Comparison of ENCODE assay signal across 8 cellular contexts in genomic region chr16:67326472-67327309, GRCh38. TPM values are rescaled to one million over a fixed set of nuclear protein-coding genes. Genes with fewer than 3 reads are reported as not detected.
DNase-seq lines count a peak whose midpoint lies in the region; ATAC-seq and TF ChIP-seq lines count a peak whose summit lies in the region.

Gene KCTD19, minus strand, starts transcription at chr16:67326741. Its CDS starts 34 bp downstream, at chr16:67326707.
A gene with protein sequence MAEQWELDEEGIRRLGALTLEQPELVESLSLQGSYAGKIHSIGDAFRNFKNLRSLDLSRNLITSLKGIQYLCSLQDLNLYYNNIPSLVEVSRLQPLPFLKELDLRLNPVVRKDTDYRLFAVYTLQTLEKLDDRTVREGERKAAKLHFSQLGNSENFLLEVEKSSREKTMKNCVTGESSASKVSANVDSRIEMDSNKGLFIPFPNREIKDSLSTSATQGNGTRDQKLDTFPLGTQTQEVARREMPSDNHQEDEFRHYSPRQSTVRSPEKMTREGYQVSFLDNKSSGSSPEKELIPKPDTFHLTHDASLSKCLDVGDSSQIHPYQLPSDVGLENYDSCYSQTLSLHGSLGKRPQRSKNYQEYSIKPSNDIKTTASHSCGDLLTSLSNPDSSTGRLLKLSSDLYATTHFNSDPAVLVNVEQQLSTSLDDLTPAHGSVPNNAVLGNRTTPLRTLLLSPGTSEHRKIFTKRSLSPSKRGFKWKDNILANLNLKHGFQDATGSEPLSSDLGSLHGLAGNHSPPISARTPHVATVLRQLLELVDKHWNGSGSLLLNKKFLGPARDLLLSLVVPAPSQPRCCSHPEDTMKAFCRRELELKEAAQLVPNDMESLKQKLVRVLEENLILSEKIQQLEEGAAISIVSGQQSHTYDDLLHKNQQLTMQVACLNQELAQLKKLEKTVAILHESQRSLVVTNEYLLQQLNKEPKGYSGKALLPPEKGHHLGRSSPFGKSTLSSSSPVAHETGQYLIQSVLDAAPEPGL (plus strand): TSS chr16:67326815. CDS start chr16:67326863, 48 bp downstream.

- H3K4me3 Mint-ChIP-seq in activated T-cell treated with anti-CD3 and anti-CD28 coated beads, Interleukin-2, amount 50 U/mL, for 72 hours: peak within 1 kb of the TSS; percentile 92 to 99
- peak within 1 kb of the TSS; percentile 86 for H3K4me3 Mint-ChIP-seq in neural progenitor cell
- peak within 1 kb of the TSS; percentile 98 to 100 for H3K4me3 Mint-ChIP-seq in stimulated activated naive CD8-positive, alpha-beta T cell treated with anti-CD3 and anti-CD28 coated beads, Interleukin-15, amount 100 ng/mL, for 72 hours

- H3K27ac ChIP-seq in neural progenitor cell: no peak within 1 kb of the TSS

- peak within 1 kb of the TSS; percentile 34 for H3K9ac ChIP-seq in neural progenitor cell

- ATAC-seq in activated T-cell treated with anti-CD3 and anti-CD28 coated beads, Interleukin-2, amount 50 U/mL, for 72 hours (replicated peaks in 1 of 2): peak; percentile 88 to 95
- ATAC-seq in stimulated activated naive CD8-positive, alpha-beta T cell treated with anti-CD3 and anti-CD28 coated beads, Interleukin-15, amount 100 ng/mL, for 72 hours: peak; percentile 92
- no peak for ATAC-seq in GM18870 (IDR thresholded peaks at IDR 0.05; ENCODE audit: unreplicated experiment)

- peaks cover 71% of the 10 kb centered on the region for H3K27me3 ChIP-seq in neural progenitor cell

- H3K27me3 Mint-ChIP-seq in activated T-cell treated with anti-CD3 and anti-CD28 coated beads, Interleukin-2, amount 50 U/mL, for 72 hours (ENCODE audit: low read depth): peaks cover 59% of the 10 kb centered on the region
- peaks cover 16% of the 10 kb centered on the region for H3K27me3 Mint-ChIP-seq in neural progenitor cell (ENCODE audit: insufficient read depth, low read depth)
- H3K27me3 Mint-ChIP-seq in stimulated activated naive CD8-positive, alpha-beta T cell treated with anti-CD3 and anti-CD28 coated beads, Interleukin-15, amount 100 ng/mL, for 72 hours: peaks cover 37% of the 10 kb centered on the region

- peak; percentile 49 for TF ChIP-seq POLR2A in GM19099 (IDR thresholded peaks at IDR 0.05; ENCODE audit: extremely low read depth, insufficient read length, low read depth)

- no peaks in the 10 kb centered on the region for H4K20me1 ChIP-seq in neural progenitor cell (ENCODE audit: low read depth)

- H2AFZ ChIP-seq in neural progenitor cell (replicated peaks): peak within 1 kb of the TSS; percentile 99

- H3K36me3 Mint-ChIP-seq in activated T-cell treated with anti-CD3 and anti-CD28 coated beads, Interleukin-2, amount 50 U/mL, for 72 hours (ENCODE audit: insufficient read depth in 2 of 2): peaks cover 0 to 4% of the 10 kb centered on the region in 2 donors
- H3K36me3 Mint-ChIP-seq in neural progenitor cell: no peaks in the 10 kb centered on the region

- peaks cover 20% of the 10 kb centered on the region for H3F3A ChIP-seq in neural progenitor cell (ENCODE audit: low read depth)

- no peaks in the 10 kb centered on the region for H3K9me3 ChIP-seq in neural progenitor cell (ENCODE audit: low read depth)

- TF ChIP-seq CTCF in foreskin fibroblast (IDR thresholded peaks at IDR 0.05; ENCODE audit: low read depth, low read length) (peak; percentile 28), neural progenitor cell (IDR thresholded peaks at IDR 0.05) (peak; percentile 75)

- peak; percentile 85 for DNase-seq in NCI-H69 (lab: John Stamatoyannopoulos, UW)
- DNase-seq in activated T-cell treated with anti-CD3 and anti-CD28 coated beads, Interleukin-2, amount 50 U/mL, for 72 hours: peak; percentile 86 to 89
- DNase-seq in foreskin fibroblast: peak in 1 of 2 donors; percentile 56
- DNase-seq in neural progenitor cell (ENCODE audit: low spot score): peak; percentile 95
- peak; percentile 85 to 89 for DNase-seq in stimulated activated naive CD8-positive, alpha-beta T cell treated with anti-CD3 and anti-CD28 coated beads, Interleukin-15, amount 100 ng/mL, for 72 hours
- DNase-seq in NCI-H2196 treated with DMSO at 0.1 percent for 48 hours (lab: John Stamatoyannopoulos, UW; ENCODE audit: unreplicated experiment): no peak

- H3K9me3 Mint-ChIP-seq in activated T-cell treated with anti-CD3 and anti-CD28 coated beads, Interleukin-2, amount 50 U/mL, for 72 hours: no peaks in the 10 kb centered on the region
- no peaks in the 10 kb centered on the region for H3K9me3 Mint-ChIP-seq in neural progenitor cell
- H3K9me3 Mint-ChIP-seq in stimulated activated naive CD8-positive, alpha-beta T cell treated with anti-CD3 and anti-CD28 coated beads, Interleukin-15, amount 100 ng/mL, for 72 hours: no peaks in the 10 kb centered on the region

- H3K27ac Mint-ChIP-seq in activated T-cell treated with anti-CD3 and anti-CD28 coated beads, Interleukin-2, amount 50 U/mL, for 72 hours: peak within 1 kb of the TSS; percentile 64
- H3K27ac Mint-ChIP-seq in neural progenitor cell: peak within 1 kb of the TSS; percentile 30
- H3K27ac Mint-ChIP-seq in stimulated activated naive CD8-positive, alpha-beta T cell treated with anti-CD3 and anti-CD28 coated beads, Interleukin-15, amount 100 ng/mL, for 72 hours: peak within 1 kb of the TSS; percentile 95 to 97

- H3K4me1 Mint-ChIP-seq in activated T-cell treated with anti-CD3 and anti-CD28 coated beads, Interleukin-2, amount 50 U/mL, for 72 hours (ENCODE audit: low read depth): peaks cover 16% of the 10 kb centered on the region
- H3K4me1 Mint-ChIP-seq in neural progenitor cell: peaks cover 4% of the 10 kb centered on the region
- H3K4me1 Mint-ChIP-seq in stimulated activated naive CD8-positive, alpha-beta T cell treated with anti-CD3 and anti-CD28 coated beads, Interleukin-15, amount 100 ng/mL, for 72 hours: peaks cover 31% of the 10 kb centered on the region

- H3K4me3 ChIP-seq in foreskin fibroblast (ENCODE audit: low read depth in 1 of 2, low read length in 2 of 2): peak within 1 kb of the TSS; percentile 40 to 50
- H3K4me3 ChIP-seq in neural progenitor cell: peak within 1 kb of the TSS; percentile 66

- no peaks in the 10 kb centered on the region for H3K79me2 ChIP-seq in neural progenitor cell (ENCODE audit: low read depth)

- no peaks in the 10 kb centered on the region for H3K36me3 ChIP-seq in neural progenitor cell

- peak within 1 kb of the TSS; percentile 83 for H3K4me2 ChIP-seq in neural progenitor cell

- no peaks in the 10 kb centered on the region for H3K4me1 ChIP-seq in neural progenitor cell

RNA-seq across cellular contexts. Expression of gene KCTD19, which starts in this region (rescaled TPM):
- total RNA-seq in activated T-cell treated with anti-CD3 and anti-CD28 coated beads, Interleukin-2, amount 50 U/mL, for 72 hours: 1 to 10 TPM; 7.9 to 8.5 TPM
- 1.1 TPM in 2 replicates for total RNA-seq in neural progenitor cell (ENCODE audit: low replicate concordance)

RNA-seq across cellular contexts. Expression of the second gene that starts in this region (rescaled TPM):
- 1 to 10 TPM; 3.1 to 4.4 TPM for total RNA-seq in activated T-cell treated with anti-CD3 and anti-CD28 coated beads, Interleukin-2, amount 50 U/mL, for 72 hours
- total RNA-seq in neural progenitor cell (ENCODE audit: low replicate concordance): 0.34 TPM in 1 of 2 replicates, not detected in the other

Comparison
In these comparisons a context has a peak if more than half of its experiments do, and no peak if none do; other contexts are left out.
1. H3K27ac Mint-ChIP-seq: peak in every context shown above with its lines; median percentile 96 in stimulated activated naive CD8-positive, alpha-beta T cell treated with anti-CD3 and anti-CD28 coated beads, Interleukin-15, amount 100 ng/mL, for 72 hours; 64 in activated T-cell treated with anti-CD3 and anti-CD28 coated beads, Interleukin-2, amount 50 U/mL, for 72 hours; 30 in neural progenitor cell.